Comparison of ENCODE assay signal across 15 cellular contexts in the genomic region with DNA sequence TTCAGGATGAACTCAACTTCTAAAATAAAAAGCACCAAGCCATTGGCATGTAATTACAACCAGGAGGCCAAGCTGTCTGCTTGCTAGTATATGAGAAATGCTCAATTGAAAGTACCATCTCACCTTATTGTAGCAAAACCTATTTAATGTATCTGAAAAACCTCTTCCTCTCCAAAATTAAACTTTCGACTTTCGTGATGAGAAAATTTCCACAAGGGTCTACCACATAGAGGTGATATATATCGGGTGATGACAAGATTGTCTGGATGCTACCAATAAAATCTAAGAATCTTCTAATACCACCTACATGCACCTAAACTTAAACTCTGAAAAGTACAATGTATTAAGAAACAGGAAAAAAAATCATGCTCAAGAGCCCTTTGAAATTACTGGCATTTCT.
A peak's percentile ranks its signal among the peaks of the same experiment; 100 is the strongest.
DNase-seq lines count a peak whose midpoint lies in the region; ATAC-seq and TF ChIP-seq lines count a peak whose summit lies in the region.
"Had no signal": no experiment of that assay in that cellular context is flagged by ENCODE, and none has a peak within 500 bp of the region (broad histone marks: within the 10 kb centered on the region; RNA-seq: fewer than 3 reads in every experiment).

No MANE protein-coding gene starts in this region.

- DNase-seq in Caco-2, result no peak
- no peak for DNase-seq in activated CD8-positive, alpha-beta T cell treated with anti-CD3 and anti-CD28 coated beads for 36 hours
- no peak for DNase-seq in immature natural killer cell
- DNase-seq in stimulated activated CD4-positive, alpha-beta T cell treated with anti-CD3 and anti-CD28 coated beads, Interleukin-2, amount 100 ng/mL, for 24 hours, result no peak
- DNase-seq in nucleus accumbens (lab: John Stamatoyannopoulos, UW), result no peak
- DNase-seq in NCI-H187 treated with DMSO at 0.1 percent for 48 hours (lab: John Stamatoyannopoulos, UW), result no peak
- DNase-seq: activated CD4-positive, alpha-beta T cell treated with anti-CD3 and anti-CD28 coated beads, Interleukin-2, amount 50 U/mL, for 1 hour; activated naive CD4-positive, alpha-beta T cell; AML-193; DMS79 treated with DMSO at 0.1 percent for 48 hours; foreskin fibroblast; left ventricle myocardium superior had no signal

- H3K9me3 Mint-ChIP-seq in Caco-2 (ENCODE audit: unreplicated experiment) (no peaks in the 10 kb centered on the region), immature natural killer cell (no peaks in the 10 kb centered on the region)
- peaks cover 2% of the 10 kb centered on the region for H3K9me3 Mint-ChIP-seq in activated CD8-positive, alpha-beta T cell treated with anti-CD3 and anti-CD28 coated beads for 36 hours

- H3K27me3 Mint-ChIP-seq in Caco-2 (ENCODE audit: insufficient read depth, unreplicated experiment) (no peaks in the 10 kb centered on the region), immature natural killer cell (ENCODE audit: low read depth in 3 of 3) (no peaks in the 10 kb centered on the region)
- no peaks in the 10 kb centered on the region for H3K27me3 Mint-ChIP-seq in activated CD8-positive, alpha-beta T cell treated with anti-CD3 and anti-CD28 coated beads for 36 hours
- H3K27me3 Mint-ChIP-seq: progenitor cell of endocrine pancreas had no signal

- H3K27ac Mint-ChIP-seq in Caco-2 (ENCODE audit: unreplicated experiment) (peak overlapping the region; percentile 40), immature natural killer cell (peak overlapping the region; percentile 9 to 77 (median 43))
- peak overlapping the region; percentile 89 for H3K27ac Mint-ChIP-seq in activated CD8-positive, alpha-beta T cell treated with anti-CD3 and anti-CD28 coated beads for 36 hours
- H3K27ac Mint-ChIP-seq: progenitor cell of endocrine pancreas had no signal

- no peak overlapping the region for H3K4me3 Mint-ChIP-seq in Caco-2 (ENCODE audit: unreplicated experiment)
- peak overlapping the region; percentile 54 for H3K4me3 Mint-ChIP-seq in activated CD8-positive, alpha-beta T cell treated with anti-CD3 and anti-CD28 coated beads for 36 hours
- peak overlapping the region in 2 of 5 donors; percentile 16 to 23 for H3K4me3 Mint-ChIP-seq in immature natural killer cell

- no peak for ATAC-seq in activated CD8-positive, alpha-beta T cell treated with anti-CD3 and anti-CD28 coated beads for 36 hours
- ATAC-seq in GM21423 (IDR thresholded peaks at IDR 0.05; ENCODE audit: unreplicated experiment), result no peak
- ATAC-seq: left ventricle myocardium superior had no signal

- peaks cover 30 to 99% (median 63%) of the 10 kb centered on the region in 10 experiments for H3K4me1 ChIP-seq in BLaER1 treated with 17β-estradiol and CSF1 and Interleukin-3, amounts not matched to agents 10 nM and 100 nM
- peaks cover 25% of the 10 kb centered on the region for H3K4me1 ChIP-seq in Caco-2

- H4K20me1 ChIP-seq in BLaER1 treated with 17β-estradiol and CSF1 and Interleukin-3, amounts not matched to agents 10 nM and 100 nM, result peaks cover 0 to 94% (median 0%) of the 10 kb centered on the region in 11 experiments; a peak in 4 of 22 replicates

- TF ChIP-seq CTCF in Caco-2 (IDR thresholded peaks at IDR 0.05; ENCODE audit: insufficient read depth in 1 of 2, low read depth in 1 of 2, low read length in 1 of 2, severe bottlenecking in 1 of 2, unreplicated experiment in 1 of 2), result no peak
- TF ChIP-seq CTCF in activated CD8-positive, alpha-beta T cell treated with anti-CD3 and anti-CD28 coated beads for 36 hours (IDR thresholded peaks at IDR 0.05), result no peak

- BruUV-seq in Caco-2 (replicated peaks; lab: Mats Ljungman, UMichigan), result no TSS peak

- H3K27ac ChIP-seq in BLaER1 treated with 17β-estradiol and CSF1 and Interleukin-3, amounts not matched to agents 10 nM and 100 nM, result peak overlapping the region in 1 of 11 experiments; percentile 14; a peak in 1 of 22 replicates

- intact Hi-C loops in Caco-2 (cut with micrococcal nuclease; ENCODE audit: unreplicated experiment), result no loop called here
- intact Hi-C loops in activated CD8-positive, alpha-beta T cell treated with anti-CD3 and anti-CD28 coated beads for 36 hours (cut with micrococcal nuclease), result no loop called here

- POLR2A ChIA-PET in Caco-2 (lab: Charles Lee), result no interaction called here
- POLR2A ChIA-PET in activated CD8-positive, alpha-beta T cell treated with anti-CD3 and anti-CD28 coated beads for 36 hours (lab: Charles Lee), result interaction anchor here (1.1 to 3.1 kb wide), 3 partner anchors 11 to 75 kb away, joined by 3 to 11 read pairs (median 11); partner anchors contain the start of gene ATXN1

- H3K4me2 ChIP-seq in BLaER1 treated with 17β-estradiol and CSF1 and Interleukin-3, amounts not matched to agents 10 nM and 100 nM, result peak overlapping the region in 7 of 11 experiments; percentile 7 to 79 (median 39); a peak in 7 of 22 replicates

- no peak overlapping the region for H3K4me3 ChIP-seq in BLaER1 treated with 17β-estradiol and CSF1 and Interleukin-3, amounts not matched to agents 10 nM and 100 nM
- no peak overlapping the region for H3K4me3 ChIP-seq in Caco-2 (ENCODE audit: low read depth, low read length)

- CTCF ChIA-PET in Caco-2 (lab: Charles Lee), result no interaction called here
- CTCF ChIA-PET in activated CD8-positive, alpha-beta T cell treated with anti-CD3 and anti-CD28 coated beads for 36 hours (lab: Charles Lee), result interaction anchor here (2.0 to 3.4 kb wide), 2 partner anchors 12 to 76 kb away, joined by 11 to 16 read pairs; partner anchors contain the start of gene ATXN1

- peaks cover 0 to 16% (median 0%) of the 10 kb centered on the region in 11 experiments; a peak in 4 of 22 replicates for H3K27me3 ChIP-seq in BLaER1 treated with 17β-estradiol and CSF1 and Interleukin-3, amounts not matched to agents 10 nM and 100 nM
- no peaks in the 10 kb centered on the region for H3K27me3 ChIP-seq in Caco-2 (replicated peaks; ENCODE audit: control insufficient read depth, insufficient read depth, low read length)

- H3K4me1 Mint-ChIP-seq in Caco-2 (ENCODE audit: low read depth, unreplicated experiment), result peaks cover 31% of the 10 kb centered on the region
- peaks cover 89% of the 10 kb centered on the region for H3K4me1 Mint-ChIP-seq in activated CD8-positive, alpha-beta T cell treated with anti-CD3 and anti-CD28 coated beads for 36 hours (ENCODE audit: low read depth)
- peaks cover 28 to 73% of the 10 kb centered on the region in 2 donors for H3K4me1 Mint-ChIP-seq in immature natural killer cell

- no peak overlapping the region for H3K9ac ChIP-seq in BLaER1 treated with 17β-estradiol and CSF1 and Interleukin-3, amounts not matched to agents 10 nM and 100 nM

- no peaks in the 10 kb centered on the region for H3K9me3 ChIP-seq in BLaER1 treated with 17β-estradiol and CSF1 and Interleukin-3, amounts not matched to agents 10 nM and 100 nM (replicated peaks in 1 of 11)
- no peaks in the 10 kb centered on the region for H3K9me3 ChIP-seq in Caco-2

- H3K36me3 Mint-ChIP-seq in Caco-2 (ENCODE audit: insufficient read depth, unreplicated experiment) (no peaks in the 10 kb centered on the region), immature natural killer cell (peaks cover 0 to 9% (median 6%) of the 10 kb centered on the region in 3 donors)
- H3K36me3 Mint-ChIP-seq in activated CD8-positive, alpha-beta T cell treated with anti-CD3 and anti-CD28 coated beads for 36 hours (ENCODE audit: low read depth), result peaks cover 27% of the 10 kb centered on the region

- H3K36me3 ChIP-seq in BLaER1 treated with 17β-estradiol and CSF1 and Interleukin-3, amounts not matched to agents 10 nM and 100 nM, result 0 out of 22 replicates have a peak, but pooled peaks cover 0 to 4% (median 0%) of the 10 kb centered on the region in 11 experiments
- H3K36me3 ChIP-seq in Caco-2 (ENCODE audit: control insufficient read depth, insufficient read depth, low read length), result no peaks in the 10 kb centered on the region
